8 cellular contexts compared by ENCODE assay signal in genomic region chr7:25967278-25968204, GRCh38.
DNase-seq lines count a peak whose midpoint lies in the region; ATAC-seq and TF ChIP-seq lines count a peak whose summit lies in the region.

No MANE protein-coding gene starts in this region.

- no peak for DNase-seq in central memory CD8-positive, alpha-beta T cell (ENCODE audit: low spot score in 2 of 2)
- no peak for DNase-seq in stimulated activated CD4-positive, alpha-beta T cell treated with anti-CD3 and anti-CD28 coated beads, Interleukin-2, amount 100 ng/mL, for 48 hours
- no peak for DNase-seq in HCEC 1CT
- no peak for DNase-seq in NCI-H1694 (lab: John Stamatoyannopoulos, UW)
- DNase-seq in H4 (ENCODE audit: low spot score), result no peak

- peak; percentile 35 for ATAC-seq in GM21447 (IDR thresholded peaks at IDR 0.05; ENCODE audit: unreplicated experiment)
- ATAC-seq in HG03558 (IDR thresholded peaks at IDR 0.05; ENCODE audit: extremely low read depth, unreplicated experiment), result peak; percentile 21
- ATAC-seq in central memory CD8-positive, alpha-beta T cell (replicated peaks; ENCODE audit: extremely low read depth, poor library complexity, severe bottlenecking), result peak; percentile 34

- peaks cover 2% of the 10 kb centered on the region for H3K36me3 Mint-ChIP-seq in central memory CD8-positive, alpha-beta T cell (ENCODE audit: insufficient read depth)

- H3K4me1 Mint-ChIP-seq in central memory CD8-positive, alpha-beta T cell, result peaks cover 19% of the 10 kb centered on the region

- TF ChIP-seq POLR2A in GM15510 (IDR thresholded peaks at IDR 0.05; ENCODE audit: borderline replicate concordance, extremely low read depth, insufficient read length), result peak; percentile 17

- H3K4me3 Mint-ChIP-seq in central memory CD8-positive, alpha-beta T cell, result peak overlapping the region; percentile 52

- peaks cover 50% of the 10 kb centered on the region for H3K27me3 Mint-ChIP-seq in central memory CD8-positive, alpha-beta T cell

- no peak overlapping the region for H3K27ac Mint-ChIP-seq in central memory CD8-positive, alpha-beta T cell (ENCODE audit: low read depth)

- no peaks in the 10 kb centered on the region for H3K9me3 Mint-ChIP-seq in central memory CD8-positive, alpha-beta T cell
